15 cellular contexts compared by ENCODE assay signal in genomic region chr2:1748176-1748740, GRCh38. TPM values are rescaled to one million over a fixed set of nuclear protein-coding genes. Genes with fewer than 3 reads are reported as not detected.
DNase-seq lines count a peak whose midpoint lies in the region; ATAC-seq, FAIRE-seq and TF ChIP-seq lines count a peak whose summit lies in the region.
"Had no signal": no experiment of that assay in that cellular context is flagged by ENCODE, and none has a peak within 500 bp of the region (broad histone marks: within the 10 kb centered on the region; RNA-seq: fewer than 3 reads in every experiment).

No MANE protein-coding gene starts in this region.

- H4K20me1 ChIP-seq in GM23248 (ENCODE audit: insufficient read depth) (no peaks in the 10 kb centered on the region), neural progenitor cell (ENCODE audit: low read depth) (peaks cover 3% of the 10 kb centered on the region)

- DNase-seq in GM23248 (peak; percentile 30), M059J (ENCODE audit: low read depth) (peak; percentile 45), hepatic stellate cell (ENCODE audit: low spot score) (peak; percentile 38), neural progenitor cell (ENCODE audit: low spot score) (no peak), GM10248 (ENCODE audit: extremely low spot score) (no peak), CD14-positive monocyte (ENCODE audit: low spot score) (no peak), H54 (ENCODE audit: insufficient read length, low spot score) (no peak)
- DNase-seq: H7, MV-4-11, NCI-H1417 treated with DMSO at 0.1 percent for 48 hours, NCI-H2029 treated with DMSO at 0.1 percent for 48 hours, NCI-H510A treated with DMSO at 0.1 percent for 48 hours, SJCRH30 had no signal

- H3K27ac Mint-ChIP-seq in neural progenitor cell: no peak overlapping the region
- no peak overlapping the region for H3K27ac Mint-ChIP-seq in CD14-positive monocyte

- no peak overlapping the region for H3K4me2 ChIP-seq in GM23248 (ENCODE audit: unreplicated experiment)
- no peak overlapping the region for H3K4me2 ChIP-seq in neural progenitor cell

- intact Hi-C loops in CD14-positive monocyte (cut with micrococcal nuclease): no loop called here

- peak overlapping the region; percentile 18 for H3K4me3 Mint-ChIP-seq in neural progenitor cell
- no peak overlapping the region for H3K4me3 Mint-ChIP-seq in CD14-positive monocyte

- TF ChIP-seq CTCF in neural progenitor cell (IDR thresholded peaks at IDR 0.05) (no peak), GM10248 (IDR thresholded peaks at IDR 0.05; ENCODE audit: control extremely low read depth, extremely low read depth, low read depth, missing control alignments) (no peak), CD14-positive monocyte (IDR thresholded peaks at IDR 0.05) (no peak)

- no peaks in the 10 kb centered on the region for H3K79me2 ChIP-seq in GM23248 (ENCODE audit: insufficient read depth)
- H3K79me2 ChIP-seq in neural progenitor cell (ENCODE audit: low read depth): no peaks in the 10 kb centered on the region

- 60 to 61% methylated on average over 6 of the region's 6 CpGs for WGBS in GM23248 (ENCODE audit: low coverage in 1 of 2, low lambda C conversion rate in 2 of 2, missing lambda C conversion rate in 2 of 2), 2 experiments

- H3K36me3 ChIP-seq in GM23248 (ENCODE audit: low read depth) (no peaks in the 10 kb centered on the region), neural progenitor cell (no peaks in the 10 kb centered on the region)
- H3K36me3 ChIP-seq: SJCRH30 had no signal

- CTCF ChIA-PET in GM10248 (lab: Yijun Ruan, JAX): no interaction called here

- H3K9me3 Mint-ChIP-seq in neural progenitor cell (peaks cover 27% of the 10 kb centered on the region), CD14-positive monocyte (peaks cover 0 to 5% (median 0%) of the 10 kb centered on the region in 7 donors)

- H3K9ac ChIP-seq in GM23248: no peak overlapping the region
- H3K9ac ChIP-seq in neural progenitor cell: no peak overlapping the region

- H3F3A ChIP-seq in GM23248 (ENCODE audit: insufficient read depth) (no peaks in the 10 kb centered on the region), neural progenitor cell (ENCODE audit: low read depth) (peaks cover 14% of the 10 kb centered on the region)

- H3K36me3 Mint-ChIP-seq in neural progenitor cell: peaks cover 14% of the 10 kb centered on the region
- no peaks in the 10 kb centered on the region for H3K36me3 Mint-ChIP-seq in CD14-positive monocyte

- H2AFZ ChIP-seq in GM23248 (no peak overlapping the region), neural progenitor cell (replicated peaks) (no peak overlapping the region)

- H3K4me1 Mint-ChIP-seq in neural progenitor cell: peaks cover 7% of the 10 kb centered on the region
- peaks cover 3% of the 10 kb centered on the region for H3K4me1 Mint-ChIP-seq in CD14-positive monocyte

- no peak for TF ChIP-seq POLR2A in H54 (IDR thresholded peaks at IDR 0.05; ENCODE audit: low read depth, low read length)

- POLR2A ChIA-PET in GM10248 (lab: Yijun Ruan, JAX): no interaction called here

- H3K4me1 ChIP-seq in GM23248 (ENCODE audit: insufficient read depth): no peaks in the 10 kb centered on the region
- H3K4me1 ChIP-seq in neural progenitor cell: no peaks in the 10 kb centered on the region

- H3K27ac ChIP-seq in GM23248 (no peak overlapping the region), neural progenitor cell (no peak overlapping the region)
- H3K27ac ChIP-seq: SJCRH30 had no signal

- FAIRE-seq in H54 (lab: Jason Lieb, UNC): no peak
- FAIRE-seq: RCC 7860 had no signal

- in situ Hi-C loops in GM23248 (cut with MboI): no loop called here

- no peaks in the 10 kb centered on the region for H3K9me2 ChIP-seq in GM23248 (ENCODE audit: insufficient read depth)

- H3K9me3 ChIP-seq in GM23248 (ENCODE audit: low read depth): no peaks in the 10 kb centered on the region
- H3K9me3 ChIP-seq in neural progenitor cell (ENCODE audit: low read depth): no peaks in the 10 kb centered on the region
- H3K9me3 ChIP-seq: SJCRH30 had no signal

- H3K4me3 ChIP-seq in GM23248: no peak overlapping the region
- H3K4me3 ChIP-seq in neural progenitor cell: no peak overlapping the region
- H3K4me3 ChIP-seq: SJCRH30 had no signal

- H3K27me3 ChIP-seq in GM23248 (replicated peaks; ENCODE audit: insufficient read depth) (0 out of 2 replicates have a peak, but pooled peaks cover 8% of the 10 kb centered on the region), neural progenitor cell (peaks cover 47% of the 10 kb centered on the region)
- H3K27me3 ChIP-seq: SJCRH30 had no signal

- H3K27me3 Mint-ChIP-seq in neural progenitor cell (ENCODE audit: insufficient read depth, low read depth): peaks cover 18% of the 10 kb centered on the region
- H3K27me3 Mint-ChIP-seq in CD14-positive monocyte (ENCODE audit: low read depth in 3 of 3): peaks cover 25 to 34% (median 30%) of the 10 kb centered on the region in 3 donors

- no peak for ATAC-seq in HG02884 (IDR thresholded peaks at IDR 0.05; ENCODE audit: unreplicated experiment)

RNA-seq across cellular contexts. Expression of gene PXDN, which starts 3.9 kb away (rescaled TPM):
- total RNA-seq in GM23248 (2014; rRNA removed; shearing (Covaris generic)): 263 and 291 TPM in 2 replicates
- 222 and 235 TPM in 2 replicates for polyA plus RNA-seq in GM23248 (2016; fragmentation: Nextera tagmentation; extraction: Ambion mirVana)
- 94.5 and 115 TPM in 2 replicates for total RNA-seq in M059J (2014; rRNA removed; shearing (Covaris generic))
- 118 and 128 TPM in 2 replicates for total RNA-seq in neural progenitor cell (ENCODE audit: low replicate concordance)
- polyA plus RNA-seq in CD14-positive monocyte: not detected

Comparison
In these comparisons a context has a peak if more than half of its experiments do, and no peak if none do; other contexts are left out.
1. DNase-seq: peak in GM23248 (single experiment), M059J (single experiment) and hepatic stellate cell (single experiment); none in neural progenitor cell (single experiment), GM10248 (single experiment), CD14-positive monocyte (single experiment) and H54 (single experiment).